Comparison of ENCODE assay signal across 1 cellular context in the genomic region with DNA sequence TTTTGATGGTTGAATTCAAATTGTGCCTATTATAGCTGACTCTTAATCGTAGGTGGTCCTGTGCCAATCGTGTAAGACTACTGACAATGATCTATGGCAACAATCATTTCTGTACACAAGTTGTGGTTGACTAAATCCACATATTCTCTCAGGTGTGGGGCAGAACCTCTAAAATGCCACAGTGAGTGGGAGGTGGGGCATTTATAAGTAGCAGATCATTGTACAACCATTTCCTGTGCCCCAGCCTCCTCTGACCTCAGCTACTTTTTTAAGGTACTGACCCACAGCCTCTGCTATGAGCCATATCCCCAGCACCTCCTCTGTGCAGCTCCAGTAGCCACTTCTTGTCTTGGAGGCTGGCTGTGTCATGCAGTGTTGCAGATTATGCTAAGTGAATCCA.
TF ChIP-seq lines count a peak whose summit lies in the region.

No MANE protein-coding gene starts in this region.

TF ChIP-seq in HepG2, 621 proteins besides CTCF, POLR2A, EP300 and RAD21:
- TF ChIP-seq, protein P1, sequence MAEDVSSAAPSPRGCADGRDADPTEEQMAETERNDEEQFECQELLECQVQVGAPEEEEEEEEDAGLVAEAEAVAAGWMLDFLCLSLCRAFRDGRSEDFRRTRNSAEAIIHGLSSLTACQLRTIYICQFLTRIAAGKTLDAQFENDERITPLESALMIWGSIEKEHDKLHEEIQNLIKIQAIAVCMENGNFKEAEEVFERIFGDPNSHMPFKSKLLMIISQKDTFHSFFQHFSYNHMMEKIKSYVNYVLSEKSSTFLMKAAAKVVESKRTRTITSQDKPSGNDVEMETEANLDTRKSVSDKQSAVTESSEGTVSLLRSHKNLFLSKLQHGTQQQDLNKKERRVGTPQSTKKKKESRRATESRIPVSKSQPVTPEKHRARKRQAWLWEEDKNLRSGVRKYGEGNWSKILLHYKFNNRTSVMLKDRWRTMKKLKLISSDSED (CRISPR knock-in tag; IDR thresholded peaks at IDR 0.05), result no peak
- TF ChIP-seq, protein P2, sequence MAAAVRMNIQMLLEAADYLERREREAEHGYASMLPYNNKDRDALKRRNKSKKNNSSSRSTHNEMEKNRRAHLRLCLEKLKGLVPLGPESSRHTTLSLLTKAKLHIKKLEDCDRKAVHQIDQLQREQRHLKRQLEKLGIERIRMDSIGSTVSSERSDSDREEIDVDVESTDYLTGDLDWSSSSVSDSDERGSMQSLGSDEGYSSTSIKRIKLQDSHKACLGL (CRISPR knock-in tag; IDR thresholded peaks at IDR 0.05), result no peak
- TF ChIP-seq, protein P3, sequence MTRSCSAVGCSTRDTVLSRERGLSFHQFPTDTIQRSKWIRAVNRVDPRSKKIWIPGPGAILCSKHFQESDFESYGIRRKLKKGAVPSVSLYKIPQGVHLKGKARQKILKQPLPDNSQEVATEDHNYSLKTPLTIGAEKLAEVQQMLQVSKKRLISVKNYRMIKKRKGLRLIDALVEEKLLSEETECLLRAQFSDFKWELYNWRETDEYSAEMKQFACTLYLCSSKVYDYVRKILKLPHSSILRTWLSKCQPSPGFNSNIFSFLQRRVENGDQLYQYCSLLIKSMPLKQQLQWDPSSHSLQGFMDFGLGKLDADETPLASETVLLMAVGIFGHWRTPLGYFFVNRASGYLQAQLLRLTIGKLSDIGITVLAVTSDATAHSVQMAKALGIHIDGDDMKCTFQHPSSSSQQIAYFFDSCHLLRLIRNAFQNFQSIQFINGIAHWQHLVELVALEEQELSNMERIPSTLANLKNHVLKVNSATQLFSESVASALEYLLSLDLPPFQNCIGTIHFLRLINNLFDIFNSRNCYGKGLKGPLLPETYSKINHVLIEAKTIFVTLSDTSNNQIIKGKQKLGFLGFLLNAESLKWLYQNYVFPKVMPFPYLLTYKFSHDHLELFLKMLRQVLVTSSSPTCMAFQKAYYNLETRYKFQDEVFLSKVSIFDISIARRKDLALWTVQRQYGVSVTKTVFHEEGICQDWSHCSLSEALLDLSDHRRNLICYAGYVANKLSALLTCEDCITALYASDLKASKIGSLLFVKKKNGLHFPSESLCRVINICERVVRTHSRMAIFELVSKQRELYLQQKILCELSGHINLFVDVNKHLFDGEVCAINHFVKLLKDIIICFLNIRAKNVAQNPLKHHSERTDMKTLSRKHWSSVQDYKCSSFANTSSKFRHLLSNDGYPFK (CRISPR knock-in tag; IDR thresholded peaks at IDR 0.05; ENCODE audit: borderline replicate concordance), result no peak
- no peak for TF ChIP-seq ZNF878 (CRISPR knock-in tag; IDR thresholded peaks at IDR 0.05)
- TF ChIP-seq NFKBIZ (CRISPR knock-in tag; IDR thresholded peaks at IDR 0.05), result no peak
- no peak for TF ChIP-seq ZZZ3 (CRISPR knock-in tag; IDR thresholded peaks at IDR 0.05; ENCODE audit: borderline replicate concordance)
- no peak for TF ChIP-seq HES4 (CRISPR knock-in tag; IDR thresholded peaks at IDR 0.05; ENCODE audit: borderline replicate concordance)
- TF ChIP-seq, protein P4, sequence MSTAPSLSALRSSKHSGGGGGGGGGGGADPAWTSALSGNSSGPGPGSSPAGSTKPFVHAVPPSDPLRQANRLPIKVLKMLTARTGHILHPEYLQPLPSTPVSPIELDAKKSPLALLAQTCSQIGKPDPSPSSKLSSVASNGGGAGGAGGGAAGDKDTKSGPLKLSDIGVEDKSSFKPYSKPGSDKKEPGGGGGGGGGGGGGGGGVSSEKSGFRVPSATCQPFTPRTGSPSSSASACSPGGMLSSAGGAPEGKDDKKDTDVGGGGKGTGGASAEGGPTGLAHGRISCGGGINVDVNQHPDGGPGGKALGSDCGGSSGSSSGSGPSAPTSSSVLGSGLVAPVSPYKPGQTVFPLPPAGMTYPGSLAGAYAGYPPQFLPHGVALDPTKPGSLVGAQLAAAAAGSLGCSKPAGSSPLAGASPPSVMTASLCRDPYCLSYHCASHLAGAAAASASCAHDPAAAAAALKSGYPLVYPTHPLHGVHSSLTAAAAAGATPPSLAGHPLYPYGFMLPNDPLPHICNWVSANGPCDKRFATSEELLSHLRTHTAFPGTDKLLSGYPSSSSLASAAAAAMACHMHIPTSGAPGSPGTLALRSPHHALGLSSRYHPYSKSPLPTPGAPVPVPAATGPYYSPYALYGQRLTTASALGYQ (CRISPR knock-in tag; IDR thresholded peaks at IDR 0.05), result no peak
- TF ChIP-seq ZIK1 (CRISPR knock-in tag; IDR thresholded peaks at IDR 0.05; ENCODE audit: borderline replicate concordance, low read depth), result no peak
- TF ChIP-seq ZNF674 (CRISPR knock-in tag; IDR thresholded peaks at IDR 0.05; ENCODE audit: low read depth), result no peak
- TF ChIP-seq FOXO1 (CRISPR knock-in tag; IDR thresholded peaks at IDR 0.05), result no peak
- no peak for TF ChIP-seq FOSL1 (CRISPR knock-in tag; IDR thresholded peaks at IDR 0.05; ENCODE audit: borderline replicate concordance)
- no peak for TF ChIP-seq ZNF530 (CRISPR knock-in tag; IDR thresholded peaks at IDR 0.05; ENCODE audit: low read depth)
- no peak for TF ChIP-seq CCDC6 (CRISPR knock-in tag; IDR thresholded peaks at IDR 0.05)
- no peak for TF ChIP-seq KDM4B (CRISPR knock-in tag; IDR thresholded peaks at IDR 0.05)
- TF ChIP-seq, protein P5, sequence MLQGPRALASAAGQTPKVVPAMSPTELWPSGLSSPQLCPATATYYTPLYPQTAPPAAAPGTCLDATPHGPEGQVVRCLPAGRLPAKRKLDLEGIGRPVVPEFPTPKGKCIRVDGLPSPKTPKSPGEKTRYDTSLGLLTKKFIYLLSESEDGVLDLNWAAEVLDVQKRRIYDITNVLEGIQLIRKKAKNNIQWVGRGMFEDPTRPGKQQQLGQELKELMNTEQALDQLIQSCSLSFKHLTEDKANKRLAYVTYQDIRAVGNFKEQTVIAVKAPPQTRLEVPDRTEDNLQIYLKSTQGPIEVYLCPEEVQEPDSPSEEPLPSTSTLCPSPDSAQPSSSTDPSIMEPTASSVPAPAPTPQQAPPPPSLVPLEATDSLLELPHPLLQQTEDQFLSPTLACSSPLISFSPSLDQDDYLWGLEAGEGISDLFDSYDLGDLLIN (CRISPR knock-in tag; IDR thresholded peaks at IDR 0.05; ENCODE audit: borderline replicate concordance), result no peak
- TF ChIP-seq, protein P6, sequence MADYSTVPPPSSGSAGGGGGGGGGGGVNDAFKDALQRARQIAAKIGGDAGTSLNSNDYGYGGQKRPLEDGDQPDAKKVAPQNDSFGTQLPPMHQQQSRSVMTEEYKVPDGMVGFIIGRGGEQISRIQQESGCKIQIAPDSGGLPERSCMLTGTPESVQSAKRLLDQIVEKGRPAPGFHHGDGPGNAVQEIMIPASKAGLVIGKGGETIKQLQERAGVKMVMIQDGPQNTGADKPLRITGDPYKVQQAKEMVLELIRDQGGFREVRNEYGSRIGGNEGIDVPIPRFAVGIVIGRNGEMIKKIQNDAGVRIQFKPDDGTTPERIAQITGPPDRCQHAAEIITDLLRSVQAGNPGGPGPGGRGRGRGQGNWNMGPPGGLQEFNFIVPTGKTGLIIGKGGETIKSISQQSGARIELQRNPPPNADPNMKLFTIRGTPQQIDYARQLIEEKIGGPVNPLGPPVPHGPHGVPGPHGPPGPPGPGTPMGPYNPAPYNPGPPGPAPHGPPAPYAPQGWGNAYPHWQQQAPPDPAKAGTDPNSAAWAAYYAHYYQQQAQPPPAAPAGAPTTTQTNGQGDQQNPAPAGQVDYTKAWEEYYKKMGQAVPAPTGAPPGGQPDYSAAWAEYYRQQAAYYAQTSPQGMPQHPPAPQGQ (CRISPR knock-in tag; IDR thresholded peaks at IDR 0.05; ENCODE audit: borderline replicate concordance), result no peak
- TF ChIP-seq, protein P7, sequence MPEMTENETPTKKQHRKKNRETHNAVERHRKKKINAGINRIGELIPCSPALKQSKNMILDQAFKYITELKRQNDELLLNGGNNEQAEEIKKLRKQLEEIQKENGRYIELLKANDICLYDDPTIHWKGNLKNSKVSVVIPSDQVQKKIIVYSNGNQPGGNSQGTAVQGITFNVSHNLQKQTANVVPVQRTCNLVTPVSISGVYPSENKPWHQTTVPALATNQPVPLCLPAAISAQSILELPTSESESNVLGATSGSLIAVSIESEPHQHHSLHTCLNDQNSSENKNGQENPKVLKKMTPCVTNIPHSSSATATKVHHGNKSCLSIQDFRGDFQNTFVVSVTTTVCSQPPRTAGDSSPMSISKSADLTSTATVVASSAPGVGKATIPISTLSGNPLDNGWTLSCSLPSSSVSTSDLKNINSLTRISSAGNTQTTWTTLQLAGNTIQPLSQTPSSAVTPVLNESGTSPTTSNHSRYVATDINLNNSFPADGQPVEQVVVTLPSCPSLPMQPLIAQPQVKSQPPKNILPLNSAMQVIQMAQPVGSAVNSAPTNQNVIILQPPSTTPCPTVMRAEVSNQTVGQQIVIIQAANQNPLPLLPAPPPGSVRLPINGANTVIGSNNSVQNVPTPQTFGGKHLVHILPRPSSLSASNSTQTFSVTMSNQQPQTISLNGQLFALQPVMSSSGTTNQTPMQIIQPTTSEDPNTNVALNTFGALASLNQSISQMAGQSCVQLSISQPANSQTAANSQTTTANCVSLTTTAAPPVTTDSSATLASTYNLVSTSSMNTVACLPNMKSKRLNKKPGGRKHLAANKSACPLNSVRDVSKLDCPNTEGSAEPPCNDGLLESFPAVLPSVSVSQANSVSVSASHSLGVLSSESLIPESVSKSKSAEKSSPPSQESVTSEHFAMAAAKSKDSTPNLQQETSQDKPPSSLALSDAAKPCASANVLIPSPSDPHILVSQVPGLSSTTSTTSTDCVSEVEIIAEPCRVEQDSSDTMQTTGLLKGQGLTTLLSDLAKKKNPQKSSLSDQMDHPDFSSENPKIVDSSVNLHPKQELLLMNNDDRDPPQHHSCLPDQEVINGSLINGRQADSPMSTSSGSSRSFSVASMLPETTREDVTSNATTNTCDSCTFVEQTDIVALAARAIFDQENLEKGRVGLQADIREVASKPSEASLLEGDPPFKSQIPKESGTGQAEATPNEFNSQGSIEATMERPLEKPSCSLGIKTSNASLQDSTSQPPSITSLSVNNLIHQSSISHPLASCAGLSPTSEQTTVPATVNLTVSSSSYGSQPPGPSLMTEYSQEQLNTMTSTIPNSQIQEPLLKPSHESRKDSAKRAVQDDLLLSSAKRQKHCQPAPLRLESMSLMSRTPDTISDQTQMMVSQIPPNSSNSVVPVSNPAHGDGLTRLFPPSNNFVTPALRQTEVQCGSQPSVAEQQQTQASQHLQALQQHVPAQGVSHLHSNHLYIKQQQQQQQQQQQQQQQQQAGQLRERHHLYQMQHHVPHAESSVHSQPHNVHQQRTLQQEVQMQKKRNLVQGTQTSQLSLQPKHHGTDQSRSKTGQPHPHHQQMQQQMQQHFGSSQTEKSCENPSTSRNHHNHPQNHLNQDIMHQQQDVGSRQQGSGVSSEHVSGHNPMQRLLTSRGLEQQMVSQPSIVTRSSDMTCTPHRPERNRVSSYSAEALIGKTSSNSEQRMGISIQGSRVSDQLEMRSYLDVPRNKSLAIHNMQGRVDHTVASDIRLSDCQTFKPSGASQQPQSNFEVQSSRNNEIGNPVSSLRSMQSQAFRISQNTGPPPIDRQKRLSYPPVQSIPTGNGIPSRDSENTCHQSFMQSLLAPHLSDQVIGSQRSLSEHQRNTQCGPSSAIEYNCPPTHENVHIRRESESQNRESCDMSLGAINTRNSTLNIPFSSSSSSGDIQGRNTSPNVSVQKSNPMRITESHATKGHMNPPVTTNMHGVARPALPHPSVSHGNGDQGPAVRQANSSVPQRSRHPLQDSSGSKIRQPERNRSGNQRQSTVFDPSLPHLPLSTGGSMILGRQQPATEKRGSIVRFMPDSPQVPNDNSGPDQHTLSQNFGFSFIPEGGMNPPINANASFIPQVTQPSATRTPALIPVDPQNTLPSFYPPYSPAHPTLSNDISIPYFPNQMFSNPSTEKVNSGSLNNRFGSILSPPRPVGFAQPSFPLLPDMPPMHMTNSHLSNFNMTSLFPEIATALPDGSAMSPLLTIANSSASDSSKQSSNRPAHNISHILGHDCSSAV (CRISPR knock-in tag; IDR thresholded peaks at IDR 0.05; ENCODE audit: borderline replicate concordance), result no peak
- TF ChIP-seq ZSCAN25 (CRISPR knock-in tag; IDR thresholded peaks at IDR 0.05), result no peak
TF ChIP-seq in HepG2: peak in this region for 0.
